9 cellular contexts compared by ENCODE assay signal in the genomic region with DNA sequence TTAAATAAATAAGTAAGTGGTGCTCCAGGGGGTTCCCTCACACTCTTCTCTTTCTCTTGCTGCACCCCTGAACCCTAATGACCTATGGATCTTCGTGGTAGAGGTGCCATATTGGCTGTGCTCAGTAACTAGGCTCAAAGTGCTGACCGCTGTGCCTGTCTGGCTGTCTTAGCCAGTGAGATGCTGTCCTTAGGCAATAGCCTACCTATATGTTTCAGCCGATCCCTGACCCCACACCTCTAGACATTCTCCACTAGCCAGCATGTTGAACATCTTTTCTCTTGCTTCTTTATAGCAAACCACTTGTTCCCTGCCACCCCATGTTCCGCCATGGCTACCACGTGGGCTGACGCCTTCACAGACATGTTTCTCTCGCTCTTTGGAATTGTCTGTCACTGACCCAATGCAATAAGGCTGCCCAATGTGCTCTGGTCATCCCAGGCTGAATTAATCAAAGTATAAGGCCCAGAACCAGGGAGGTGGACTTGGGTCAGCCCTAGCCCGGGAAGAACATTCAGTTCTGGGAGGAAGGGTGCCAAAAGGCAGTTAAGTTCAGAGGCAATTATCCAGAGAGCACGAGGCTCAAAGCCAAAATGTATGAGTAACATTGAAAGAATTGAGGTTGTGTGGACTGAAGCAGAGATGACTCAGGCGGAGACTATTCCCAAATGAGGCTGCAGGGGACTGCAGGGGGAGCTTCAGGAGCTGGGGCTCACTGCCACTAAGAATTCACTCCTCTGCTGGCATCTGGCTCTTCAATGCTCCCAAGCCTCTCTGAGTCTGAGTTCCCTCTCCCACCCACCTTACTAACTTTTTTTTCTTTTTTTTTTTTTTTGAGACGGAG. TPM values are rescaled to one million over a fixed set of nuclear protein-coding genes. Genes with fewer than 3 reads are reported as not detected.
DNase-seq lines count a peak whose midpoint lies in the region; ATAC-seq and TF ChIP-seq lines count a peak whose summit lies in the region.
"Had no signal": no experiment of that assay in that cellular context is flagged by ENCODE, and none has a peak within 500 bp of the region (broad histone marks: within the 10 kb centered on the region; RNA-seq: fewer than 3 reads in every experiment).

No MANE protein-coding gene starts in this region.

- H3K4me3 ChIP-seq in psoas muscle: no peak overlapping the region

- H3K4me1 ChIP-seq in psoas muscle: peaks cover 4% of the 10 kb centered on the region

- DNase-seq in GM03348 (ENCODE audit: low spot score) (peak; percentile 94), SW480 (ENCODE audit: low spot score) (peak; percentile 90), glomerular visceral epithelial cell (ENCODE audit: extremely low spot score) (peak; percentile 96), psoas muscle (peak; percentile 70 to 84), T-helper 9 cell (no peak), GM19240 (ENCODE audit: insufficient read length, low spot score) (no peak)

- peak overlapping the region; percentile 1 for H3K27ac ChIP-seq in psoas muscle
- H3K27ac ChIP-seq: HL-60 had no signal

- H3K27me3 ChIP-seq in psoas muscle (ENCODE audit: insufficient read depth in 3 of 3, low read length in 2 of 3): no peaks in the 10 kb centered on the region

- 36 to 54% (median 42%) methylated on average over 10 to 11 of the region's 11 CpGs for WGBS in psoas muscle, 3 donors

- TF ChIP-seq CTCF in psoas muscle (IDR thresholded peaks at IDR 0.05): peak; percentile 9

- intact Hi-C loops in psoas muscle (cut with DNase I): no loop called here

- no peaks in the 10 kb centered on the region for H3K36me3 ChIP-seq in psoas muscle (ENCODE audit: insufficient read depth in 1 of 2, low read depth in 1 of 2)

- no peaks in the 10 kb centered on the region for H3K9me3 ChIP-seq in psoas muscle

- peak; percentile 82 to 96 (median 96) for ATAC-seq in psoas muscle
- no peak for ATAC-seq in HG03460 (IDR thresholded peaks at IDR 0.05; ENCODE audit: unreplicated experiment)
- no peak for ATAC-seq in GM19452 (IDR thresholded peaks at IDR 0.05; ENCODE audit: unreplicated experiment)

RNA-seq across cellular contexts. Expression of a gene that starts 28.7 kb away (rescaled TPM):
- 10 to 100 TPM; 14.5 to 30.1 (median 24.6) TPM for total RNA-seq in psoas muscle
- polyA plus RNA-seq in psoas muscle: 10 to 100 TPM in 2 of 3 donors, 1 to 10 TPM in 1; 6.4 to 20.9 (median 12.2) TPM

Comparison
In these comparisons a context has a peak if more than half of its experiments do, and no peak if none do; other contexts are left out.
1. DNase-seq: peak in GM03348 (single experiment), SW480 (single experiment), glomerular visceral epithelial cell (single experiment) and psoas muscle (2 of 2); none in T-helper 9 cell (single experiment) and GM19240 (single experiment).
2. ATAC-seq: peak in psoas muscle (4 of 4); none in HG03460 (single experiment) and GM19452 (single experiment).